In the genomic region with DNA sequence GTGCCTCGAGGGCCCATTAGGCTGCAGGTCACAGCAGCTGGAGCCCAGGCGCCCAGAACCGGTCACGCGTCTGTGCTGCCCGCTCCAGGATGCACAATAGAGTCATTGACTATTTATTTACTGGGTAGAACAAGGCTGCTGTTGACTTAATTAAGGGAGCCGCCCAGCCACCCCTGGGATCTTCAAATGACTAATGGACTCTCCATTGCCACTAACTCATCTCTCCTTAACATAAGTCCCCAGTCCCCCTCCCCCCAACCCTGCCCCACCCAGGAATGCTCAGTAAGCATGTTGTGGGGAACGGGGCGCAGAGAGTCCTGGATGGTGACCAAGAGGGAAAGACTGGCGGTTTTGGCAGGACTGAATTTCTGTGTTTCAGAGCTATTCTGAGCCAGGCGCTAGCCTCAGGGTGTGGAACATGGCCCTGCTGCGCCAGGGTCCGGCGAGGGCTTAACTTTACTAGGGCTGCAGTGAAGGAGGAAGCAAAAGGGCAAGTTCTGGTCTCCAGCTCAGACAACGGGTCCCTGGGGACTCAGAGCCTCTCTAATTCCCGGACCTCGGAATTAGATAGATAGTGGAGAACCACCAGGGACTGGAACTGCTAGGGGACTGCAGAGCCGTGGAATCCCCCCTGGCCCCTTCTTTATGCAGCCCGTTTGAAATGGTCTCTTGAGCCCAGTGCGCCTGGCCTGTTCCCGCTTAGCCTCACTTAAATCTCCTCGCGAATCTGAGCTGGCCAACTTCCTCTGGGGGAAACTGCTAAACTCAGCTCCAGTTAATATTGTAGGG, we compare ENCODE assay signal across 12 cellular contexts. TPM values are rescaled to one million over a fixed set of nuclear protein-coding genes. Genes with fewer than 3 reads are reported as not detected.
DNase-seq lines count a peak whose midpoint lies in the region; ATAC-seq and TF ChIP-seq lines count a peak whose summit lies in the region.
"Had no signal": no experiment of that assay in that cellular context is flagged by ENCODE, and none has a peak within 500 bp of the region (broad histone marks: within the 10 kb centered on the region; RNA-seq: fewer than 3 reads in every experiment).

No MANE protein-coding gene starts in this region.

- H3K4me3 ChIP-seq in endocrine pancreas (ENCODE audit: control insufficient read depth, insufficient read depth, low read length), result peak overlapping the region; percentile 68

- peaks cover 69% of the 10 kb centered on the region for H3K27me3 Mint-ChIP-seq in neural crest cell (ENCODE audit: low read depth)

- no peak for TF ChIP-seq CTCF in neural crest cell (conservative IDR thresholded peaks at IDR 0.05)

- H3K4me1 Mint-ChIP-seq in neural crest cell, result peaks cover 50% of the 10 kb centered on the region

- H3K9ac ChIP-seq in endocrine pancreas (ENCODE audit: control insufficient read depth, insufficient read depth, low read length), result no peak overlapping the region
- H3K9ac ChIP-seq: KMS-11, parathyroid adenoma had no signal

- ATAC-seq in HG02623 (IDR thresholded peaks at IDR 0.05; ENCODE audit: unreplicated experiment) (no peak), GM19455 (IDR thresholded peaks at IDR 0.05; ENCODE audit: unreplicated experiment) (no peak)

- H3K9me3 Mint-ChIP-seq in neural crest cell, result no peaks in the 10 kb centered on the region

- DNase-seq in EL, result peak; percentile 61
- DNase-seq in NCI-H1092 treated with DMSO at 0.1 percent for 48 hours (lab: John Stamatoyannopoulos, UW), result peak; percentile 69
- no peak for DNase-seq in neural crest cell (ENCODE audit: low read depth, low spot score)
- DNase-seq in cerebellum (ENCODE audit: low spot score), result no peak
- no peak for DNase-seq in stimulated activated CD4-positive, alpha-beta T cell treated with anti-CD3 and anti-CD28 coated beads, Interleukin-15, amount 100 ng/mL, for 24 hours
- DNase-seq: cortex of kidney had no signal

- H3K36me3 ChIP-seq in endocrine pancreas (ENCODE audit: control insufficient read depth, insufficient read depth, low read length), result no peaks in the 10 kb centered on the region

- no peaks in the 10 kb centered on the region for H3K9me3 ChIP-seq in endocrine pancreas (ENCODE audit: control insufficient read depth, low read length)

- H3K4me3 Mint-ChIP-seq in neural crest cell, result peak overlapping the region; percentile 96

- no peaks in the 10 kb centered on the region for H3K27me3 ChIP-seq in endocrine pancreas (ENCODE audit: control insufficient read depth, insufficient read depth, low read length)

- peaks cover 19% of the 10 kb centered on the region for H3K4me1 ChIP-seq in endocrine pancreas (ENCODE audit: control insufficient read depth, insufficient read depth, low read length)
- H3K4me1 ChIP-seq: parathyroid adenoma had no signal

- H3K36me3 Mint-ChIP-seq in neural crest cell (ENCODE audit: low read depth), result no peaks in the 10 kb centered on the region

- H3K27ac Mint-ChIP-seq in neural crest cell (ENCODE audit: unreplicated experiment), result peak overlapping the region; percentile 36

RNA-seq across cellular contexts. Expression of a gene that starts 1.5 kb away (rescaled TPM):
- total RNA-seq in neural crest cell, result 10.5 and 11.0 TPM in 2 replicates
- total RNA-seq in cerebellum, result 321 TPM
- total RNA-seq: Daoy had no signal

Comparison
In these comparisons a context has a peak if more than half of its experiments do, and no peak if none do; other contexts are left out.
1. DNase-seq: peak in EL (single experiment) and NCI-H1092 treated with DMSO at 0.1 percent for 48 hours (single experiment); none in neural crest cell (single experiment), cerebellum (single experiment) and stimulated activated CD4-positive, alpha-beta T cell treated with anti-CD3 and anti-CD28 coated beads, Interleukin-15, amount 100 ng/mL, for 24 hours (single experiment).
2. RNA of a gene that starts 1.5 kb away (total RNA-seq): 321 TPM in cerebellum (single experiment); 10.5 to 11.0 TPM in neural crest cell; every median in the first group is over 10 times any median in the second.